In genomic region chr2:63053889-63054725, GRCh38 we compare ENCODE assay signal across 8 cellular contexts.
DNase-seq lines count a peak whose midpoint lies in the region.

No MANE protein-coding gene starts in this region.

- DNase-seq in DMS53 (lab: John Stamatoyannopoulos, UW) (peak; percentile 39), DMS53 treated with DMSO at 0.1 percent for 48 hours (lab: John Stamatoyannopoulos, UW; ENCODE audit: unreplicated experiment) (no peak), AG08395 (ENCODE audit: low spot score) (no peak), NCI-H345 treated with DMSO at 0.1 percent for 48 hours (lab: John Stamatoyannopoulos, UW; ENCODE audit: unreplicated experiment) (no peak), RKO (ENCODE audit: low spot score) (no peak)
- peak; percentile 72 for DNase-seq in activated CD8-positive, alpha-beta memory T cell treated with anti-CD3 and anti-CD28 coated beads, Interleukin-2, amount 50 U/mL, for 48 hours
- peak; percentile 71 for DNase-seq in stimulated activated CD8-positive, alpha-beta memory T cell treated with anti-CD3 and anti-CD28 coated beads, Interleukin-4, amount 100 ng/mL, for 48 hours

- peaks cover 16% of the 10 kb centered on the region for H3K4me1 ChIP-seq in iPS-15b (ENCODE audit: control insufficient read depth, insufficient read depth, low read length)

- H3K9ac ChIP-seq in iPS-15b (ENCODE audit: low read depth, low read length) = no peak overlapping the region

- peaks cover 93% of the 10 kb centered on the region for H3K27me3 ChIP-seq in iPS-15b (ENCODE audit: control insufficient read depth, insufficient read depth, low read length)

- peak overlapping the region; percentile 37 for H3K4me3 ChIP-seq in iPS-15b (ENCODE audit: low read depth, low read length)

- H3K9me3 ChIP-seq in iPS-15b (ENCODE audit: control insufficient read depth, insufficient read depth, low read length) = no peaks in the 10 kb centered on the region

- H3K36me3 ChIP-seq in iPS-15b (ENCODE audit: control insufficient read depth, insufficient read depth, low read length) = no peaks in the 10 kb centered on the region

Comparison
In these comparisons a context has a peak if more than half of its experiments do, and no peak if none do; other contexts are left out.
1. DNase-seq: peak in DMS53 (single experiment), activated CD8-positive, alpha-beta memory T cell treated with anti-CD3 and anti-CD28 coated beads, Interleukin-2, amount 50 U/mL, for 48 hours (single experiment) and stimulated activated CD8-positive, alpha-beta memory T cell treated with anti-CD3 and anti-CD28 coated beads, Interleukin-4, amount 100 ng/mL, for 48 hours (single experiment); none in DMS53 treated with DMSO at 0.1 percent for 48 hours (single experiment), AG08395 (single experiment), NCI-H345 treated with DMSO at 0.1 percent for 48 hours (single experiment) and RKO (single experiment).